ENCODE assay signal across 10 cellular contexts in genomic region chr1:25817840-25818501, GRCh38. TPM values are rescaled to one million over a fixed set of nuclear protein-coding genes. Genes with fewer than 3 reads are reported as not detected.
A peak's percentile ranks its signal among the peaks of the same experiment; 100 is the strongest.
DNase-seq lines count a peak whose midpoint lies in the region; FAIRE-seq and TF ChIP-seq lines count a peak whose summit lies in the region.
"Had no signal": no experiment of that assay in that cellular context is flagged by ENCODE, and none has a peak within 500 bp of the region (broad histone marks: within the 10 kb centered on the region; RNA-seq: fewer than 3 reads in every experiment).

No MANE protein-coding gene starts in this region.

- TF ChIP-seq CTCF in BJ (IDR thresholded peaks at IDR 0.05; ENCODE audit: insufficient read depth, low read depth, low read length) (peak; percentile 32; the same call in 1 of the 2 replicates), HFFc6 (IDR thresholded peaks at IDR 0.05) (peak; percentile 49; the same call in 1 of the 2 replicates), astrocyte (IDR thresholded peaks at IDR 0.05; ENCODE audit: insufficient read depth, low read depth, low read length) (no peak)

- DNase-seq in BJ (ENCODE audit: low read depth) = no peak
- no peak for DNase-seq in HFFc6
- no peak for DNase-seq in astrocyte (ENCODE audit: low read depth)
- no peak for DNase-seq in GM19240 (ENCODE audit: insufficient read length, low spot score)
- DNase-seq in stimulated activated CD4-positive, alpha-beta T cell treated with anti-CD3 and anti-CD28 coated beads, Interleukin-4, amount 100 ng/mL, for 4 hours = no peak
- DNase-seq in NCI-H345 treated with DMSO at 0.1 percent for 48 hours (lab: John Stamatoyannopoulos, UW; ENCODE audit: unreplicated experiment) = no peak
- DNase-seq in stimulated activated CD4-positive, alpha-beta T cell treated with anti-CD3 and anti-CD28 coated beads, Interleukin-2, amount 100 ng/mL, for 48 hours = no peak
- DNase-seq: psoas muscle had no signal

- peak overlapping the region; percentile 91 for H3K27ac Mint-ChIP-seq in HFFc6
- H3K27ac Mint-ChIP-seq in astrocyte (ENCODE audit: unreplicated experiment) = peak overlapping the region; percentile 48

- peaks cover 31% of the 10 kb centered on the region for H3K79me2 ChIP-seq in astrocyte (ENCODE audit: insufficient read depth, low read length)

- H3K9me3 ChIP-seq in astrocyte (ENCODE audit: insufficient read depth, low read depth, low read length) = no peaks in the 10 kb centered on the region
- H3K9me3 ChIP-seq in mucosa of rectum (ENCODE audit: control insufficient read depth in 2 of 2, low read length in 2 of 2) = no peaks in the 10 kb centered on the region
- H3K9me3 ChIP-seq: psoas muscle had no signal

- H3K9ac ChIP-seq in astrocyte (ENCODE audit: low read length) (peak overlapping the region; percentile 94), mucosa of rectum (ENCODE audit: low read depth in 1 of 2, low read length in 2 of 2) (peak overlapping the region in 1 of 2 donors; percentile 84)

- H3K36me3 ChIP-seq in BJ (ENCODE audit: control insufficient read depth, insufficient read depth, low read length) (peaks cover 23% of the 10 kb centered on the region), astrocyte (ENCODE audit: insufficient read depth, low read length) (no peaks in the 10 kb centered on the region), mucosa of rectum (ENCODE audit: control insufficient read depth in 2 of 2, insufficient read depth in 2 of 2, low read length in 2 of 2) (peaks cover 4 to 10% of the 10 kb centered on the region in 2 donors)

- H2AFZ ChIP-seq in astrocyte (ENCODE audit: low read depth, low read length) = no peak overlapping the region

- H4K20me1 ChIP-seq in astrocyte (ENCODE audit: insufficient read depth, low read length) = peaks cover 21% of the 10 kb centered on the region

- H3K4me1 Mint-ChIP-seq in HFFc6 (ENCODE audit: low read depth) = peaks cover 41% of the 10 kb centered on the region
- peaks cover 24% of the 10 kb centered on the region for H3K4me1 Mint-ChIP-seq in astrocyte (ENCODE audit: low read depth, unreplicated experiment)

- H3K4me2 ChIP-seq in astrocyte (ENCODE audit: low read length) = no peak overlapping the region

- no peak overlapping the region for H3K4me3 ChIP-seq in BJ (ENCODE audit: low read depth, low read length)
- H3K4me3 ChIP-seq in astrocyte (ENCODE audit: insufficient read depth, low read depth, low read length) = no peak overlapping the region
- no peak overlapping the region for H3K4me3 ChIP-seq in mucosa of rectum (ENCODE audit: low read length in 2 of 2)

- H3K27me3 ChIP-seq in BJ (ENCODE audit: control insufficient read depth, insufficient read depth, low read length) (no peaks in the 10 kb centered on the region), astrocyte (ENCODE audit: insufficient read depth, low read length) (no peaks in the 10 kb centered on the region), mucosa of rectum (ENCODE audit: control insufficient read depth in 2 of 2, insufficient read depth in 2 of 2, low read length in 2 of 2) (no peaks in the 10 kb centered on the region)

- POLR2A ChIA-PET in BJ (lab: Charles Lee) = no interaction called here

- peaks cover 22% of the 10 kb centered on the region for H3K4me1 ChIP-seq in astrocyte (ENCODE audit: insufficient read depth, low read length)
- H3K4me1 ChIP-seq in mucosa of rectum (ENCODE audit: control insufficient read depth in 2 of 2, insufficient read depth in 2 of 2, low read length in 2 of 2) = peaks cover 28 to 31% of the 10 kb centered on the region in 2 donors

- peaks cover 4% of the 10 kb centered on the region for H3K27me3 Mint-ChIP-seq in HFFc6 (ENCODE audit: insufficient read depth)
- H3K27me3 Mint-ChIP-seq in astrocyte (ENCODE audit: low read depth, unreplicated experiment) = no peaks in the 10 kb centered on the region

- FAIRE-seq in astrocyte (lab: Jason Lieb, UNC) = no peak
- FAIRE-seq: GM12891 had no signal

- CTCF ChIA-PET in BJ (lab: Yijun Ruan, JAX) = interaction anchor here (2.3 to 3.3 kb wide), 2 partner anchors 8 to 210 kb away, joined by 5 to 14 read pairs; no protein-coding TSS in a partner anchor

- H3K36me3 Mint-ChIP-seq in HFFc6 (ENCODE audit: low read depth) = no peaks in the 10 kb centered on the region; the same call in 1 of the 2 replicates
- peaks cover 4% of the 10 kb centered on the region for H3K36me3 Mint-ChIP-seq in astrocyte (ENCODE audit: low read depth, unreplicated experiment)

- peak overlapping the region; percentile 94 for H3K4me3 Mint-ChIP-seq in HFFc6
- peak overlapping the region; percentile 99 for H3K4me3 Mint-ChIP-seq in astrocyte (ENCODE audit: unreplicated experiment)

- H3K27ac ChIP-seq in astrocyte (ENCODE audit: low read depth, low read length) = no peak overlapping the region
- peak overlapping the region; percentile 93 to 95 for H3K27ac ChIP-seq in mucosa of rectum (ENCODE audit: low read depth in 2 of 2, low read length in 2 of 2)

- no peaks in the 10 kb centered on the region for H3K9me3 Mint-ChIP-seq in HFFc6
- H3K9me3 Mint-ChIP-seq in astrocyte (ENCODE audit: unreplicated experiment) = no peaks in the 10 kb centered on the region

RNA-seq across cellular contexts. Expression of gene MTFR1L, which starts 1.8 kb away (rescaled TPM):
- polyA plus RNA-seq in BJ (2011; rRNA removed) = 57.8 and 93.7 TPM in 2 replicates
- 34.7 and 46.6 TPM in 2 replicates for polyA minus RNA-seq in BJ (2011; rRNA and poly(A)+ RNA removed)
- total RNA-seq in HFFc6 (2021; fragmentation: NEBNext Ultra II Directional; extraction: Animal tissue kit (Norgen Biotek cat#: 25700)) = 10 to 100 TPM; 52.4 to 69.1 (median 59.1) TPM
- total RNA-seq in astrocyte = 44.6 and 51.2 TPM in 2 replicates

RNA-seq across cellular contexts. Expression of gene SELENON, which starts 18.0 kb away (rescaled TPM):
- 29.4 and 39.9 TPM in 2 replicates for polyA plus RNA-seq in BJ (2011; rRNA removed)
- polyA minus RNA-seq in BJ (2011; rRNA and poly(A)+ RNA removed) = 33.4 and 69.0 TPM in 2 replicates
- total RNA-seq in HFFc6 (2021; fragmentation: NEBNext Ultra II Directional; extraction: Animal tissue kit (Norgen Biotek cat#: 25700)) = 10 to 100 TPM; 48.1 to 64.5 (median 58.8) TPM
- total RNA-seq in astrocyte = 64.1 and 67.0 TPM in 2 replicates

RNA-seq across cellular contexts. Expression of gene AUNIP, which starts 41.3 kb away (rescaled TPM):
- polyA plus RNA-seq in BJ (2011; rRNA removed) = 1.4 and 2.8 TPM in 2 replicates
- polyA minus RNA-seq in BJ (2011; rRNA and poly(A)+ RNA removed) = 1.0 and 2.2 TPM in 2 replicates
- total RNA-seq in HFFc6 (2021; fragmentation: NEBNext Ultra II Directional; extraction: Animal tissue kit (Norgen Biotek cat#: 25700)) = 1 to 10 TPM; 2.4 to 3.6 (median 3.2) TPM
- total RNA-seq in astrocyte = 1.3 and 2.1 TPM in 2 replicates

RNA-seq across cellular contexts. Expression of gene PAQR7, which starts 57.5 kb away (rescaled TPM):
- polyA plus RNA-seq in BJ (2011; rRNA removed) = 10.5 and 12.6 TPM in 2 replicates
- polyA minus RNA-seq in BJ (2011; rRNA and poly(A)+ RNA removed) = 27.3 and 47.0 TPM in 2 replicates
- 10 to 100 TPM; 16.0 to 19.5 (median 17.9) TPM for total RNA-seq in HFFc6 (2021; fragmentation: NEBNext Ultra II Directional; extraction: Animal tissue kit (Norgen Biotek cat#: 25700))
- total RNA-seq in astrocyte = 14.5 and 15.1 TPM in 2 replicates
